Comparison of ENCODE assay signal across 34 cellular contexts in the genomic region with DNA sequence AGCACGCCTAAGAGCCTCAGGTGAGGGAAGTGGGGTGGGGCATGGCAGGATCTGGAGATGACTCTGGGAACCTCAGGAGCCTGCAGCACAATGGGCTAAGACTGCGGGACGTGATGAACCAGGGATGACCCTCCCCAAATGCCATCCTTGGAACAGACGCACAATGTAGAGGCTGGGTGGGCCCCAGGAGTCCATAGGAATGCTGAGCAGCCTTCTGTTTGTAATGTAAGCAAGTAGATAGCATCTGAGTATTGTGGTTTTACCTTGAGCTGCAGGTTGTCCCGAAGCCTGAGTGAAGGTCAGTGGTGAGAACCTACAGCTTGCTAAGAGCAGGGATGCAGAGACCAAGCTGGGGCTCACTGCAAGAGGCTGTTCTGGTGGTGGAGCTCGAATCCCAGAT. TPM values are rescaled to one million over a fixed set of nuclear protein-coding genes. Genes with fewer than 3 reads are reported as not detected.
"Had no signal": no experiment of that assay in that cellular context is flagged by ENCODE, and none has a peak within 500 bp of the region (broad histone marks: within the 10 kb centered on the region; RNA-seq: fewer than 3 reads in every experiment).

No MANE protein-coding gene starts in this region.

- H3K9me3 Mint-ChIP-seq: dendritic cell treated with granulocyte-macrophage colony-stimulating factor and Interleukin-4, amounts not matched to agents 40 ng/mL and 50 ng/mL, for 4 days; effector memory CD8-positive, alpha-beta T cell; endodermal cell had no signal

- H3K4me3 ChIP-seq: colonic mucosa, esophagus squamous epithelium, gastrocnemius medialis, heart right ventricle, left lung, lower lobe of right lung, mucosa of descending colon had no signal

- H3K4me3 Mint-ChIP-seq: dendritic cell treated with granulocyte-macrophage colony-stimulating factor and Interleukin-4, amounts not matched to agents 40 ng/mL and 50 ng/mL, for 4 days; effector memory CD8-positive, alpha-beta T cell; endodermal cell; mesothelial cell of epicardium had no signal

- FAIRE-seq: endometrium, endothelial cell of umbilical vein, islet of Langerhans, keratinocyte had no signal

- H3K27ac Mint-ChIP-seq: dendritic cell treated with granulocyte-macrophage colony-stimulating factor and Interleukin-4, amounts not matched to agents 40 ng/mL and 50 ng/mL, for 4 days; effector memory CD8-positive, alpha-beta T cell; endodermal cell; mesothelial cell of epicardium had no signal

- H3K4me1 ChIP-seq: colonic mucosa, esophagus squamous epithelium, lower lobe of right lung had no signal

- H3K36me3 ChIP-seq: colonic mucosa, esophagus squamous epithelium, gastrocnemius medialis, heart right ventricle, left lung, lower lobe of right lung had no signal

- ATAC-seq: effector memory CD8-positive, alpha-beta T cell; gastrocnemius medialis; left ventricle myocardium superior; mucosa of descending colon had no signal

- DNase-seq: colonic mucosa; cortex of kidney; effector CD8-positive, alpha-beta T cell; effector memory CD8-positive, alpha-beta T cell; endodermal cell; esophagus squamous epithelium; foreskin fibroblast; foreskin melanocyte; gastrocnemius medialis; glutamatergic neuron; head of caudate nucleus; heart right ventricle; hippocampal formation; left cardiac atrium; left lung; left ventricle myocardium superior; lower lobe of right lung; mesenchymal stem cell; mucosa of descending colon; naive B cell had no signal

- H3K27ac ChIP-seq: colonic mucosa, esophagus squamous epithelium, gastrocnemius medialis, heart right ventricle, left lung, lower lobe of right lung had no signal

- H3K9me3 ChIP-seq: colonic mucosa, esophagus squamous epithelium, gastrocnemius medialis, heart right ventricle, left lung, lower lobe of right lung, mucosa of descending colon had no signal

- H3K36me3 Mint-ChIP-seq: mesothelial cell of epicardium, naive B cell had no signal

- H3K4me1 Mint-ChIP-seq: naive B cell had no signal

RNA-seq across cellular contexts. Expression of gene SCTR, which starts 5.9 kb away (rescaled TPM):
- total RNA-seq: dermis microvascular lymphatic vessel endothelial cell, endothelial cell of umbilical vein, epithelial cell of proximal tubule, esophagus squamous epithelium, gastrocnemius medialis, glomerular endothelial cell, kidney epithelial cell, lower leg skin, lung microvascular endothelial cell, mesenteric fat pad, myocyte had no signal
- polyA plus RNA-seq: endothelial cell of umbilical vein, keratinocyte had no signal

RNA-seq across cellular contexts. Expression of gene CFAP221, which starts 25.8 kb away (rescaled TPM):
- total RNA-seq: colonic mucosa, dermis microvascular lymphatic vessel endothelial cell, endothelial cell of umbilical vein, epithelial cell of proximal tubule, gastrocnemius medialis, lower leg skin, lung microvascular endothelial cell, myocyte had no signal
- polyA plus RNA-seq: keratinocyte had no signal
